Comparison of ENCODE assay signal across 15 cellular contexts in the genomic region with DNA sequence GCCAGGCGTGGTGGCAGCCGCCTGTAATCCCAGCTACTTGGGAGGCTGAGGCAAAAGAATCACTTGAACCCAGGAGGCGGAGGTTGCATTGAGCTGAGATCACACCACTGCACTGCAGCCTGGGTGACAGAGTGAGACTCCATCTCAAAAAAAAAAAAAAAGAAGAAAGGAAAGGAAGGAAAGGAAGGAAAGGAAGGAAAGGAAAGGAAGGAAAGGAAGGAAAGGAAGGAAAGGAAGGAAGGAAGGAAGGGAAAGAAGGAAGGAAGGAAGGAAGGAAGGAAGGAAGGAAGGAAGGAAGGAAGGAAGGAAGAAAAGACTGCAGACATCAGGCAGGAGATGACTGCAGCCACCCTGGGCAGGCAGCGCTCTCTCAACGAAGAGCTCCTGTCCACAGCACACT. TPM values are rescaled to one million over a fixed set of nuclear protein-coding genes. Genes with fewer than 3 reads are reported as not detected.
DNase-seq lines count a peak whose midpoint lies in the region; ATAC-seq and TF ChIP-seq lines count a peak whose summit lies in the region.
"Not testable (repeated sequence)": the region's sequence is repeated elsewhere in the genome, so short reads cannot be mapped to it uniquely, and the experiment has no call there.
"Had no signal": no experiment of that assay in that cellular context is flagged by ENCODE, and none has a peak within 500 bp of the region (broad histone marks: within the 10 kb centered on the region; RNA-seq: fewer than 3 reads in every experiment).

No MANE protein-coding gene starts in this region.

- not testable (repeated sequence) for H3K27ac ChIP-seq in HEK293 (ENCODE audit: extremely low read depth, low read depth, low read length)
- peak overlapping the region; percentile 9; the same call in 1 of the 2 replicates for H3K27ac ChIP-seq in RWPE1
- H3K27ac ChIP-seq in SK-N-MC, result peak overlapping the region; percentile 42; the same call in 1 of the 2 replicates

- not testable (repeated sequence) for H3K4me3 ChIP-seq in HEK293 (ENCODE audit: low read depth, low read length); SK-N-MC

- H3K4me1 ChIP-seq in HEK293 (ENCODE audit: control insufficient read depth, insufficient read depth, low read length), result not testable (repeated sequence)

- H3K27me3 Mint-ChIP-seq in T-helper 2 cell treated with Interferon-gamma antibody and Interleukin-4, amounts not matched to agents 5 μg/mL and 100 μg/mL, for 36 hours (ENCODE audit: low read depth); central memory CD8-positive, alpha-beta T cell; natural killer cell (ENCODE audit: low read depth in 2 of 2); stimulated activated naive B cell treated with anti-CD40 and anti-IgM and Interleukin-4, amounts not matched to agents 10 μg/mL and 1 μg/mL and 100 μg/mL, for 72 hours: not testable (repeated sequence)

- H3K27ac Mint-ChIP-seq in T-helper 2 cell treated with Interferon-gamma antibody and Interleukin-4, amounts not matched to agents 5 μg/mL and 100 μg/mL, for 36 hours, result peak overlapping the region; percentile 12
- peak overlapping the region; percentile 83 for H3K27ac Mint-ChIP-seq in central memory CD8-positive, alpha-beta T cell (ENCODE audit: low read depth)
- H3K27ac Mint-ChIP-seq in natural killer cell, result not testable (repeated sequence)
- H3K27ac Mint-ChIP-seq in stimulated activated effector memory CD8-positive, alpha-beta T cell treated with anti-CD3 and anti-CD28 coated beads, Interleukin-12 subunit alpha, Interleukin-12 subunit beta, amount 100 ng/mL, for 72 hours, result peak overlapping the region; percentile 56
- peak overlapping the region; percentile 56 for H3K27ac Mint-ChIP-seq in stimulated activated naive B cell treated with anti-CD40 and anti-IgM and Interleukin-4, amounts not matched to agents 10 μg/mL and 1 μg/mL and 100 μg/mL, for 72 hours

- TF ChIP-seq CTCF in HEK293 (tag by site-specific recombination; IDR thresholded peaks at IDR 0.05); RWPE1 (conservative IDR thresholded peaks at IDR 0.05; ENCODE audit: low read depth); natural killer cell (IDR thresholded peaks at IDR 0.05): not testable (repeated sequence)

- DNase-seq in RWPE1 (ENCODE audit: low spot score); SK-N-MC (ENCODE audit: low read depth, low spot score); T-helper 2 cell treated with Interferon-gamma antibody and Interleukin-4, amounts not matched to agents 5 μg/mL and 100 μg/mL, for 36 hours (ENCODE audit: low spot score); central memory CD8-positive, alpha-beta T cell (ENCODE audit: low spot score in 2 of 2); natural killer cell; stimulated activated effector memory CD8-positive, alpha-beta T cell treated with anti-CD3 and anti-CD28 coated beads, Interleukin-12 subunit alpha, Interleukin-12 subunit beta, amount 100 ng/mL, for 72 hours (ENCODE audit: low spot score in 2 of 2); stimulated activated naive B cell treated with anti-CD40 and anti-IgM and Interleukin-4, amounts not matched to agents 10 μg/mL and 1 μg/mL and 100 μg/mL, for 72 hours: not testable (repeated sequence)

- not testable (repeated sequence) for H3K9ac ChIP-seq in SK-N-MC (ENCODE audit: insufficient read length)

- H3K4me3 Mint-ChIP-seq in T-helper 2 cell treated with Interferon-gamma antibody and Interleukin-4, amounts not matched to agents 5 μg/mL and 100 μg/mL, for 36 hours; central memory CD8-positive, alpha-beta T cell; stimulated activated effector memory CD8-positive, alpha-beta T cell treated with anti-CD3 and anti-CD28 coated beads, Interleukin-12 subunit alpha, Interleukin-12 subunit beta, amount 100 ng/mL, for 72 hours; stimulated activated naive B cell treated with anti-CD40 and anti-IgM and Interleukin-4, amounts not matched to agents 10 μg/mL and 1 μg/mL and 100 μg/mL, for 72 hours: not testable (repeated sequence)
- H3K4me3 Mint-ChIP-seq in natural killer cell, result peak overlapping the region; percentile 25

- intact Hi-C loops in natural killer cell (cut with micrococcal nuclease), result not testable (repeated sequence)

- not testable (repeated sequence) for ATAC-seq in central memory CD8-positive, alpha-beta T cell (replicated peaks; ENCODE audit: extremely low read depth, poor library complexity, severe bottlenecking); natural killer cell; stimulated activated effector memory CD8-positive, alpha-beta T cell treated with anti-CD3 and anti-CD28 coated beads, Interleukin-12 subunit alpha, Interleukin-12 subunit beta, amount 100 ng/mL, for 72 hours; stimulated activated naive B cell treated with anti-CD40 and anti-IgM and Interleukin-4, amounts not matched to agents 10 μg/mL and 1 μg/mL and 100 μg/mL, for 72 hours (replicated peaks)

- not testable (repeated sequence) for H3K4me1 Mint-ChIP-seq in T-helper 2 cell treated with Interferon-gamma antibody and Interleukin-4, amounts not matched to agents 5 μg/mL and 100 μg/mL, for 36 hours (ENCODE audit: low read depth); central memory CD8-positive, alpha-beta T cell; natural killer cell; stimulated activated effector memory CD8-positive, alpha-beta T cell treated with anti-CD3 and anti-CD28 coated beads, Interleukin-12 subunit alpha, Interleukin-12 subunit beta, amount 100 ng/mL, for 72 hours; stimulated activated naive B cell treated with anti-CD40 and anti-IgM and Interleukin-4, amounts not matched to agents 10 μg/mL and 1 μg/mL and 100 μg/mL, for 72 hours

- not testable (repeated sequence) for H3K9me3 ChIP-seq in HEK293 (ENCODE audit: control insufficient read depth, insufficient read depth, low read depth, low read length); SK-N-MC (ENCODE audit: low read depth, low read length)

- POLR2A ChIA-PET in HEK293 (lab: Yijun Ruan, JAX), result interaction anchor here (0.6 kb wide), 1 partner anchor 27 kb away, joined by 3 read pairs; no protein-coding TSS in a partner anchor
- POLR2A ChIA-PET in RWPE1 (lab: Yijun Ruan, JAX; ENCODE audit: low non-redundant PET), result not testable (repeated sequence)

- not testable (repeated sequence) for H3K9me3 Mint-ChIP-seq in T-helper 2 cell treated with Interferon-gamma antibody and Interleukin-4, amounts not matched to agents 5 μg/mL and 100 μg/mL, for 36 hours; central memory CD8-positive, alpha-beta T cell; natural killer cell; stimulated activated effector memory CD8-positive, alpha-beta T cell treated with anti-CD3 and anti-CD28 coated beads, Interleukin-12 subunit alpha, Interleukin-12 subunit beta, amount 100 ng/mL, for 72 hours; stimulated activated naive B cell treated with anti-CD40 and anti-IgM and Interleukin-4, amounts not matched to agents 10 μg/mL and 1 μg/mL and 100 μg/mL, for 72 hours

- not testable (repeated sequence) for H3K36me3 Mint-ChIP-seq in T-helper 2 cell treated with Interferon-gamma antibody and Interleukin-4, amounts not matched to agents 5 μg/mL and 100 μg/mL, for 36 hours (ENCODE audit: low read depth); natural killer cell
- H3K36me3 Mint-ChIP-seq in central memory CD8-positive, alpha-beta T cell (ENCODE audit: insufficient read depth), result peaks cover 34% of the 10 kb centered on the region
- peaks cover 57% of the 10 kb centered on the region for H3K36me3 Mint-ChIP-seq in stimulated activated effector memory CD8-positive, alpha-beta T cell treated with anti-CD3 and anti-CD28 coated beads, Interleukin-12 subunit alpha, Interleukin-12 subunit beta, amount 100 ng/mL, for 72 hours
- peaks cover 49 to 70% of the 10 kb centered on the region in 2 donors for H3K36me3 Mint-ChIP-seq in stimulated activated naive B cell treated with anti-CD40 and anti-IgM and Interleukin-4, amounts not matched to agents 10 μg/mL and 1 μg/mL and 100 μg/mL, for 72 hours

- H3K36me3 ChIP-seq in HEK293 (ENCODE audit: control insufficient read depth in 2 of 2, insufficient read depth in 1 of 2, low read length in 2 of 2), result peaks cover 0 to 69% of the 10 kb centered on the region in 2 experiments; a peak in 2 of 3 replicates
- not testable (repeated sequence) for H3K36me3 ChIP-seq in SK-N-MC (ENCODE audit: insufficient read depth, low read length)

- CTCF ChIA-PET in HEK293 (lab: Yijun Ruan, JAX), result interaction anchor here (0.7 kb wide), 1 partner anchor 442 kb away, joined by 5 read pairs; no protein-coding TSS in a partner anchor
- CTCF ChIA-PET in RWPE1 (lab: Yijun Ruan, JAX), result not testable (repeated sequence)

TF ChIP-seq in HEK293, 187 proteins besides CTCF, POLR2A, EP300 and RAD21:
- TF ChIP-seq ZNF366 (tag by site-specific recombination; conservative IDR thresholded peaks at IDR 0.05) (peak; percentile 88), PRDM1 (tag by site-specific recombination; IDR thresholded peaks at IDR 0.05) (peak; percentile 91)

RNA-seq across cellular contexts. Expression of gene CERS1, which starts 6.6 kb away (rescaled TPM):
- total RNA-seq in natural killer cell, result not detected
- total RNA-seq: B cell; CD4-positive, alpha-beta memory T cell; CD4-positive, alpha-beta T cell; CD4-positive, CD25-positive, alpha-beta regulatory T cell; CD8-positive, alpha-beta memory T cell; CD8-positive, alpha-beta T cell; Daoy had no signal

RNA-seq across cellular contexts. Expression of gene COPE, which starts 16.7 kb away (rescaled TPM):
- total RNA-seq in natural killer cell, result 100 to 1,000 TPM; 204 to 228 (median 218) TPM

RNA-seq across cellular contexts. Expression of gene DDX49, which starts 17.0 kb away (rescaled TPM):
- total RNA-seq in natural killer cell, result 10 to 100 TPM; 59.3 to 66.9 (median 62.9) TPM

RNA-seq across cellular contexts. Expression of gene HOMER3, which starts 38.5 kb away (rescaled TPM):
- total RNA-seq in natural killer cell, result 1 to 10 TPM in 1 of 3 donors, under 1 TPM in 1, not detected in 1; 0.19 to 4.8 TPM
